In genomic region chr19:14559916-14560775, GRCh38 we compare ENCODE assay signal across 1 cellular context.
TF ChIP-seq lines count a peak whose summit lies in the region.

No MANE protein-coding gene starts in this region.

TF ChIP-seq in SK-N-SH, 30 proteins besides CTCF, POLR2A, EP300 and RAD21 (continued from another document):
- no peak for TF ChIP-seq ZBTB33 (IDR thresholded peaks at IDR 0.05; ENCODE audit: borderline replicate concordance, low read depth)
- TF ChIP-seq RFX5 (IDR thresholded peaks at IDR 0.05; ENCODE audit: low read length), result no peak
- TF ChIP-seq GABPA (IDR thresholded peaks at IDR 0.05; ENCODE audit: low read depth), result no peak
- no peak for TF ChIP-seq TCF12 (IDR thresholded peaks at IDR 0.05)
- no peak for TF ChIP-seq TEAD4 (IDR thresholded peaks at IDR 0.05; ENCODE audit: borderline replicate concordance, insufficient read depth)
- no peak for TF ChIP-seq RXRA (IDR thresholded peaks at IDR 0.05; ENCODE audit: borderline replicate concordance, low read depth)
- no peak for TF ChIP-seq SMC3 (IDR thresholded peaks at IDR 0.05; ENCODE audit: low read depth, low read length)
- TF ChIP-seq FOXM1 (IDR thresholded peaks at IDR 0.05; ENCODE audit: low read depth), result no peak
